9 cellular contexts compared by ENCODE assay signal in genomic region chr3:141401095-141401494, GRCh38. TPM values are rescaled to one million over a fixed set of nuclear protein-coding genes. Genes with fewer than 3 reads are reported as not detected.
DNase-seq lines count a peak whose midpoint lies in the region; ATAC-seq and TF ChIP-seq lines count a peak whose summit lies in the region.
"Had no signal": no experiment of that assay in that cellular context is flagged by ENCODE, and none has a peak within 500 bp of the region (broad histone marks: within the 10 kb centered on the region; RNA-seq: fewer than 3 reads in every experiment).

No MANE protein-coding gene starts in this region.

- no peak for DNase-seq in activated T-cell treated with anti-CD3 and anti-CD28 coated beads, Interleukin-2, amount 50 U/mL, for 4 hours
- no peak for DNase-seq in activated T-cell treated with anti-CD3 and anti-CD28 coated beads, Interleukin-2, amount 50 U/mL, for 1 hour
- DNase-seq in activated naive CD8-positive, alpha-beta T cell treated with anti-CD3 and anti-CD28 coated beads, Interleukin-2, amount 50 U/mL, for 24 hours, result no peak
- DNase-seq in lower lobe of right lung, result no peak
- DNase-seq in thoracic aorta (ENCODE audit: low spot score), result no peak
- DNase-seq in Kasumi-1 (lab: John Stamatoyannopoulos, UW), result no peak
- DNase-seq: BE2C had no signal

- peaks cover 4% of the 10 kb centered on the region for H3K9me3 Mint-ChIP-seq in activated T-cell treated with anti-CD3 and anti-CD28 coated beads, Interleukin-2, amount 50 U/mL, for 4 hours
- no peaks in the 10 kb centered on the region for H3K9me3 Mint-ChIP-seq in activated naive CD8-positive, alpha-beta T cell treated with anti-CD3 and anti-CD28 coated beads, Interleukin-2, amount 50 U/mL, for 24 hours

- peaks cover 26% of the 10 kb centered on the region for H3K36me3 Mint-ChIP-seq in activated T-cell treated with anti-CD3 and anti-CD28 coated beads, Interleukin-2, amount 50 U/mL, for 4 hours (ENCODE audit: insufficient read depth)
- H3K36me3 Mint-ChIP-seq in activated naive CD8-positive, alpha-beta T cell treated with anti-CD3 and anti-CD28 coated beads, Interleukin-2, amount 50 U/mL, for 24 hours (ENCODE audit: low read depth), result peaks cover 15% of the 10 kb centered on the region

- H3K4me1 ChIP-seq in lower lobe of right lung (peaks cover 63% of the 10 kb centered on the region), thoracic aorta (ENCODE audit: control insufficient read depth in 1 of 2, low read depth in 2 of 2) (peaks cover 35 to 52% of the 10 kb centered on the region in 2 donors)
- H3K4me1 ChIP-seq: BE2C had no signal

- intact Hi-C loops in lower lobe of right lung (cut with DNase I), result no loop called here

- H3K27me3 ChIP-seq in lower lobe of right lung (ENCODE audit: low read depth), result no peaks in the 10 kb centered on the region
- no peaks in the 10 kb centered on the region for H3K27me3 ChIP-seq in thoracic aorta (replicated peaks; ENCODE audit: insufficient read depth)
- H3K27me3 ChIP-seq: BE2C had no signal

- peak overlapping the region; percentile 41 for H3K27ac Mint-ChIP-seq in activated naive CD8-positive, alpha-beta T cell treated with anti-CD3 and anti-CD28 coated beads, Interleukin-2, amount 50 U/mL, for 24 hours

- ATAC-seq in activated T-cell treated with anti-CD3 and anti-CD28 coated beads, Interleukin-2, amount 50 U/mL, for 4 hours, result no peak
- ATAC-seq in activated naive CD8-positive, alpha-beta T cell treated with anti-CD3 and anti-CD28 coated beads, Interleukin-2, amount 50 U/mL, for 24 hours, result no peak
- no peak for ATAC-seq in lower lobe of right lung
- no peak for ATAC-seq in thoracic aorta (ENCODE audit: insufficient number of reproducible peaks, low FRiP score, low read depth)
- no peak for ATAC-seq in HG02678 (IDR thresholded peaks at IDR 0.05; ENCODE audit: unreplicated experiment)
- ATAC-seq in HG03521 (IDR thresholded peaks at IDR 0.05; ENCODE audit: unreplicated experiment), result no peak

- peaks cover 42% of the 10 kb centered on the region for H3K36me3 ChIP-seq in lower lobe of right lung
- peaks cover 33% of the 10 kb centered on the region for H3K36me3 ChIP-seq in thoracic aorta
- H3K36me3 ChIP-seq: BE2C had no signal

- H3K4me3 ChIP-seq in lower lobe of right lung (no peak overlapping the region), thoracic aorta (no peak overlapping the region)

- H3K9me3 ChIP-seq in lower lobe of right lung (no peaks in the 10 kb centered on the region), thoracic aorta (no peaks in the 10 kb centered on the region)
- H3K9me3 ChIP-seq: BE2C had no signal

- H3K4me3 Mint-ChIP-seq in activated T-cell treated with anti-CD3 and anti-CD28 coated beads, Interleukin-2, amount 50 U/mL, for 4 hours, result peak overlapping the region; percentile 54
- no peak overlapping the region for H3K4me3 Mint-ChIP-seq in activated naive CD8-positive, alpha-beta T cell treated with anti-CD3 and anti-CD28 coated beads, Interleukin-2, amount 50 U/mL, for 24 hours

- H3K4me1 Mint-ChIP-seq in activated T-cell treated with anti-CD3 and anti-CD28 coated beads, Interleukin-2, amount 50 U/mL, for 4 hours (ENCODE audit: low read depth), result peaks cover 53% of the 10 kb centered on the region
- H3K4me1 Mint-ChIP-seq in activated naive CD8-positive, alpha-beta T cell treated with anti-CD3 and anti-CD28 coated beads, Interleukin-2, amount 50 U/mL, for 24 hours, result peaks cover 47% of the 10 kb centered on the region

- TF ChIP-seq CTCF in lower lobe of right lung (IDR thresholded peaks at IDR 0.05) (no peak), thoracic aorta (IDR thresholded peaks at IDR 0.05) (no peak)

- no peaks in the 10 kb centered on the region for H3K27me3 Mint-ChIP-seq in activated T-cell treated with anti-CD3 and anti-CD28 coated beads, Interleukin-2, amount 50 U/mL, for 4 hours (ENCODE audit: low read depth)
- H3K27me3 Mint-ChIP-seq in activated naive CD8-positive, alpha-beta T cell treated with anti-CD3 and anti-CD28 coated beads, Interleukin-2, amount 50 U/mL, for 24 hours, result no peaks in the 10 kb centered on the region

- H3K27ac ChIP-seq in lower lobe of right lung (peak overlapping the region; percentile 99), thoracic aorta (peak overlapping the region; percentile 90 to 99)

RNA-seq across cellular contexts. Expression of gene ZBTB38, which starts 32.8 kb away (rescaled TPM):
- total RNA-seq in activated T-cell treated with anti-CD3 and anti-CD28 coated beads, Interleukin-2, amount 50 U/mL, for 4 hours, result 10 to 100 TPM; 15.4 to 22.5 (median 21.0) TPM
- total RNA-seq in lower lobe of right lung (89.6 TPM), thoracic aorta (100 to 1,000 TPM; 169 to 215 TPM)
